In genomic region chr19:10226376-10227214, GRCh38 we compare ENCODE assay signal across 10 cellular contexts. TPM values are rescaled to one million over a fixed set of nuclear protein-coding genes. Genes with fewer than 3 reads are reported as not detected.
A peak's percentile ranks its signal among the peaks of the same experiment; 100 is the strongest.
DNase-seq lines count a peak whose midpoint lies in the region; ATAC-seq, FAIRE-seq and TF ChIP-seq lines count a peak whose summit lies in the region.
"Had no signal": no experiment of that assay in that cellular context is flagged by ENCODE, and none has a peak within 500 bp of the region (broad histone marks: within the 10 kb centered on the region; RNA-seq: fewer than 3 reads in every experiment).

No MANE protein-coding gene starts in this region.

- H2AK5ac ChIP-seq in H1 (ENCODE audit: low read depth, low read length), result peak overlapping the region; percentile 82; the same call in 1 of the 2 replicates

- no peak for ATAC-seq in HG03521 (IDR thresholded peaks at IDR 0.05; ENCODE audit: unreplicated experiment)
- ATAC-seq in HG02870 (IDR thresholded peaks at IDR 0.05; ENCODE audit: unreplicated experiment), result no peak

- no peak overlapping the region for H4K8ac ChIP-seq in H1 (ENCODE audit: extremely low read depth, insufficient read depth, low read length)

- no peak overlapping the region for H3K14ac ChIP-seq in H1 (ENCODE audit: insufficient read length)

- H2BK15ac ChIP-seq in H1 (ENCODE audit: low read length), result no peak overlapping the region

- H3K36me3 Mint-ChIP-seq in mesothelial cell of epicardium, result peaks cover 12% of the 10 kb centered on the region

- H3K79me2 ChIP-seq in OCI-LY3 (ENCODE audit: low read length), result peaks cover 36% of the 10 kb centered on the region
- peaks cover 0 to 16% of the 10 kb centered on the region in 2 experiments; a peak in 2 of 4 replicates for H3K79me2 ChIP-seq in H1 (ENCODE audit: control insufficient read depth in 1 of 2, insufficient read depth in 2 of 2, low read length in 2 of 2)

- H3K36me3 ChIP-seq in OCI-LY3 (replicated peaks; ENCODE audit: low read depth, low read length) (peaks cover 13% of the 10 kb centered on the region), H1 (ENCODE audit: control insufficient read depth in 2 of 4, insufficient read depth in 4 of 4, low read length in 3 of 4) (peaks cover 0 to 3% (median under 1%) of the 10 kb centered on the region in 4 experiments; a peak in 3 of 8 replicates), tibial nerve (peaks cover 0 to 27% (median 0%) of the 10 kb centered on the region in 3 donors)

- peaks cover 28% of the 10 kb centered on the region for H3K4me1 ChIP-seq in OCI-LY3 (ENCODE audit: low read length)
- peaks cover 3 to 6% (median 3%) of the 10 kb centered on the region in 4 experiments; a peak in 4 of 7 replicates for H3K4me1 ChIP-seq in H1 (replicated peaks in 1 of 4; ENCODE audit: control insufficient read depth in 3 of 4, insufficient read depth in 4 of 4, low read length in 3 of 4)
- peaks cover 0 to 65% (median 27%) of the 10 kb centered on the region in 4 donors for H3K4me1 ChIP-seq in tibial nerve

- no peaks in the 10 kb centered on the region for H3K9me3 ChIP-seq in OCI-LY3 (ENCODE audit: insufficient read depth, low read length)
- H3K9me3 ChIP-seq in H1 (ENCODE audit: insufficient read depth in 2 of 2, low read depth in 1 of 2, low read length in 1 of 2), result no peaks in the 10 kb centered on the region
- H3K9me3 ChIP-seq in tibial nerve, result no peaks in the 10 kb centered on the region

- H3K27me3 Mint-ChIP-seq in mesothelial cell of epicardium (ENCODE audit: low read depth), result no peaks in the 10 kb centered on the region

- peak overlapping the region; percentile 19; the same call in 1 of the 2 replicates for H3K18ac ChIP-seq in H1 (ENCODE audit: extremely low read depth, low read length)

- no peak overlapping the region for H3K23ac ChIP-seq in H1 (ENCODE audit: insufficient read length)

- H2BK5ac ChIP-seq in H1 (ENCODE audit: low read depth, low read length), result no peak overlapping the region; the same call in 1 of the 2 replicates

- TF ChIP-seq CTCF in OCI-LY3 (IDR thresholded peaks at IDR 0.05; ENCODE audit: low read depth, low read length) (no peak), H1 (IDR thresholded peaks at IDR 0.05; ENCODE audit: control extremely low read depth in 1 of 3, insufficient read depth in 1 of 3, low read depth in 1 of 3, low read length in 3 of 3) (no peak), mesothelial cell of epicardium (IDR thresholded peaks at IDR 0.05; ENCODE audit: unreplicated experiment) (no peak), tibial nerve (IDR thresholded peaks at IDR 0.05) (no peak)

- H3K4me3 Mint-ChIP-seq in mesothelial cell of epicardium, result peak overlapping the region; percentile 11

- H3K27me3 ChIP-seq in OCI-LY3 (ENCODE audit: low read depth, low read length) (no peaks in the 10 kb centered on the region), H1 (replicated peaks in 1 of 4; ENCODE audit: control insufficient read depth in 3 of 4, extremely low read depth in 1 of 4, insufficient read depth in 3 of 4, low read length in 3 of 4) (no peaks in the 10 kb centered on the region), tibial nerve (no peaks in the 10 kb centered on the region)

- H3K4me2 ChIP-seq in OCI-LY3 (ENCODE audit: low read length) (peak overlapping the region; percentile 9; the same call in 1 of the 2 replicates), H1 (ENCODE audit: insufficient read depth in 1 of 2, low read depth in 2 of 2, low read length in 2 of 2) (no peak overlapping the region; a peak in 1 of 4 replicates)
- H3K4me2 ChIP-seq: PC-9 had no signal

- H2BK120ac ChIP-seq in H1 (replicated peaks; ENCODE audit: low read depth, low read length), result no peak overlapping the region

- H3K27ac ChIP-seq in OCI-LY3 (ENCODE audit: low read length), result no peak overlapping the region
- H3K27ac ChIP-seq in H1 (ENCODE audit: low read depth, low read length), result peak overlapping the region; percentile 50; the same call in 1 of the 2 replicates
- H3K27ac ChIP-seq in tibial nerve, result peak overlapping the region; percentile 82 to 98 (median 90)
- H3K27ac ChIP-seq: PC-9 had no signal

- peaks cover 10% of the 10 kb centered on the region; the same call in 1 of the 2 replicates for H3K23me2 ChIP-seq in H1 (ENCODE audit: low read depth, low read length)

- H4K20me1 ChIP-seq in OCI-LY3 (ENCODE audit: insufficient read depth, low read length), result peaks cover 33% of the 10 kb centered on the region
- peaks cover 12% of the 10 kb centered on the region in 2 experiments for H4K20me1 ChIP-seq in H1 (replicated peaks in 1 of 2; ENCODE audit: control insufficient read depth in 1 of 2, insufficient read depth in 2 of 2, low read length in 2 of 2)

- no peak overlapping the region for H3K4me3 ChIP-seq in OCI-LY3 (ENCODE audit: low read length)
- H3K4me3 ChIP-seq in H1 (ENCODE audit: extremely low read depth in 1 of 4, insufficient read depth in 2 of 4, low read depth in 3 of 4, low read length in 4 of 4), result no peak overlapping the region
- peak overlapping the region; percentile 5 to 40 (median 13) for H3K4me3 ChIP-seq in tibial nerve
- H3K4me3 ChIP-seq: PC-9 had no signal

- DNase-seq in H1 (ENCODE audit: low read depth in 1 of 2, low spot score in 2 of 2) (no peak), mesothelial cell of epicardium (ENCODE audit: low spot score in 2 of 2, unreplicated experiment in 2 of 2) (peak; percentile 31 to 47), tibial nerve (ENCODE audit: low spot score in 2 of 2) (peak; percentile 72 to 80), SK-N-DZ (ENCODE audit: low spot score) (no peak)
- no peak for DNase-seq in stimulated activated CD4-positive, alpha-beta T cell treated with anti-CD3 and anti-CD28 coated beads, Interleukin-15, amount 100 ng/mL, for 24 hours

- TF ChIP-seq EP300 in H1 (IDR thresholded peaks at IDR 0.05; ENCODE audit: borderline replicate concordance in 1 of 2, low read depth in 2 of 2, low read length in 2 of 2) (no peak), tibial nerve (IDR thresholded peaks at IDR 0.05) (peak; percentile 76 to 93)

- POLR2A ChIA-PET in H1 (lab: Charles Lee; ENCODE audit: partially characterized antibody), result interaction anchor here (0.6 to 2.3 kb wide), 6 partner anchors 10 to 125 kb away, joined by 3 to 6 read pairs (median 4); partner anchors contain the start of gene DNMT1

- no peak overlapping the region for H4K5ac ChIP-seq in H1 (ENCODE audit: insufficient read length, low read depth, low read length)

- WGBS in H1 (ENCODE audit: extremely low coverage in 1 of 2, insufficient coverage in 1 of 2, insufficient read length in 1 of 2, insufficient replicate concordance in 2 of 2, low coverage in 1 of 2, low lambda C conversion rate in 2 of 2, missing lambda C conversion rate in 1 of 2), 2 experiments, result 89% methylated on average over 11 of the region's 17 CpGs; no CpG with 5 or more reads in 1 of the 2 experiments
- WGBS in tibial nerve, 2 donors, result 15 to 28% methylated on average over 13 to 15 of the region's 17 CpGs

- no peak overlapping the region for H4K91ac ChIP-seq in H1 (replicated peaks; ENCODE audit: insufficient read length, low read length)

- H3K9me3 Mint-ChIP-seq in mesothelial cell of epicardium, result no peaks in the 10 kb centered on the region

- peak overlapping the region; percentile 95 for H3K27ac Mint-ChIP-seq in mesothelial cell of epicardium

- no peak overlapping the region for H2BK20ac ChIP-seq in H1 (ENCODE audit: low read length)

- H2AFZ ChIP-seq in OCI-LY3 (ENCODE audit: low read depth, low read length) (no peak overlapping the region), H1 (ENCODE audit: low read length) (no peak overlapping the region)
- H2AFZ ChIP-seq: PC-9 had no signal

- FAIRE-seq in H1 (lab: Jason Lieb, UNC), result no peak
- FAIRE-seq: frontal cortex had no signal

- no peak overlapping the region for H3K4ac ChIP-seq in H1 (replicated peaks; ENCODE audit: insufficient read length, low read depth, low read length)

- no peak for TF ChIP-seq POLR2A in H1 (IDR thresholded peaks at IDR 0.05; ENCODE audit: control extremely low read depth in 1 of 2, low read depth in 2 of 2, low read length in 2 of 2)
- TF ChIP-seq POLR2A in tibial nerve (IDR thresholded peaks at IDR 0.05), result no peak

- H2BK12ac ChIP-seq in H1 (ENCODE audit: low read depth, low read length), result no peak overlapping the region

- H3K56ac ChIP-seq in H1 (replicated peaks; ENCODE audit: insufficient read length, low read depth, low read length), result no peak overlapping the region

- CTCF ChIA-PET in H1 (lab: Charles Lee; ENCODE audit: partially characterized antibody), result interaction anchor here (0.5 to 6.4 kb wide), 11 partner anchors 10 to 1644 kb away, joined by 3 to 59 read pairs (median 3); partner anchors contain the start of gene MRPL4

- peaks cover 16% of the 10 kb centered on the region for H3K4me1 Mint-ChIP-seq in mesothelial cell of epicardium

- H3K9ac ChIP-seq in OCI-LY3 (ENCODE audit: low read length) (no peak overlapping the region), H1 (replicated peaks in 1 of 4; ENCODE audit: extremely low read depth in 1 of 4, low read depth in 3 of 4, low read length in 3 of 4) (peak overlapping the region in 1 of 4 experiments; percentile 18; a peak in 1 of 7 replicates)

- H3K79me1 ChIP-seq in H1 (ENCODE audit: low read depth, low read length), result peaks cover 11% of the 10 kb centered on the region

- no peak for TF ChIP-seq RAD21 in H1 (IDR thresholded peaks at IDR 0.05 in 1 of 2, conservative IDR thresholded peaks at IDR 0.05 in 1 of 2; ENCODE audit: low read depth in 2 of 2, low read length in 2 of 2)

RNA-seq across cellular contexts. Expression of gene S1PR2, which starts 4.5 kb away (rescaled TPM):
- 18.7 and 19.4 TPM in 2 replicates for total RNA-seq in H1 (2021; fragmentation: NEBNext Ultra II Directional; extraction: Animal tissue kit (Norgen Biotek cat#: 25700))
- 16.2 and 17.5 TPM in 2 replicates for polyA plus RNA-seq in H1 (2011; rRNA removed)
- 10.4 TPM for polyA plus RNA-seq in H1 (2011; cell fraction: cytosol; rRNA removed)
- polyA plus RNA-seq in H1 (2011; cell fraction: nucleus; rRNA removed), result 8.7 TPM
- polyA plus RNA-seq in H1 (2012, experiment 1 of 2), result 7.0 to 10.5 TPM (median 9.3 TPM) in 4 replicates
- polyA plus RNA-seq in H1 (2012, experiment 2 of 2), result 7.1 TPM
- polyA plus RNA-seq in H1 (2013, experiment 1 of 2), result 12.6 TPM
- 15.2 TPM for polyA plus RNA-seq in H1 (2013, experiment 2 of 2)
- 32.0 and 38.5 TPM in 2 replicates for polyA minus RNA-seq in H1 (2011; rRNA and poly(A)+ RNA removed)
- 22.8 TPM for polyA minus RNA-seq in H1 (2011; cell fraction: cytosol; rRNA and poly(A)+ RNA removed)
- polyA minus RNA-seq in H1 (2011; cell fraction: nucleus; rRNA and poly(A)+ RNA removed), result 10.4 TPM
- 34.6 to 36.9 TPM (median 34.9 TPM) in 3 replicates for total RNA-seq in mesothelial cell of epicardium
- 10 to 100 TPM; 11.6 to 13.3 (median 12.2) TPM for total RNA-seq in tibial nerve
- polyA plus RNA-seq in SK-N-DZ (2014; cell fraction: cytosol; rRNA removed), result 6.4 and 6.8 TPM in 2 replicates
- 1.7 and 2.3 TPM in 2 replicates for polyA plus RNA-seq in SK-N-DZ (2014; cell fraction: nucleus; rRNA removed)

RNA-seq across cellular contexts. Expression of gene MRPL4, which starts 25.4 kb away (rescaled TPM):
- total RNA-seq in H1 (2021; fragmentation: NEBNext Ultra II Directional; extraction: Animal tissue kit (Norgen Biotek cat#: 25700)), result 82.3 and 90.7 TPM in 2 replicates
- polyA plus RNA-seq in H1 (2011; rRNA removed), result 187 and 282 TPM in 2 replicates
- polyA plus RNA-seq in H1 (2011; cell fraction: cytosol; rRNA removed), result 114 TPM
- polyA plus RNA-seq in H1 (2011; cell fraction: nucleus; rRNA removed), result 147 TPM
- 52.4 to 94.1 TPM (median 90.4 TPM) in 4 replicates for polyA plus RNA-seq in H1 (2012, experiment 1 of 2)
- polyA plus RNA-seq in H1 (2012, experiment 2 of 2), result 93.0 TPM
- polyA plus RNA-seq in H1 (2013, experiment 1 of 2), result 71.0 TPM
- polyA plus RNA-seq in H1 (2013, experiment 2 of 2), result 66.3 TPM
- polyA minus RNA-seq in H1 (2011; rRNA and poly(A)+ RNA removed), result 18.3 and 19.8 TPM in 2 replicates
- 38.4 TPM for polyA minus RNA-seq in H1 (2011; cell fraction: cytosol; rRNA and poly(A)+ RNA removed)
- polyA minus RNA-seq in H1 (2011; cell fraction: nucleus; rRNA and poly(A)+ RNA removed), result 34.5 TPM
- total RNA-seq in mesothelial cell of epicardium, result 54.1 to 57.4 TPM (median 54.4 TPM) in 3 replicates
- total RNA-seq in tibial nerve, result 10 to 100 TPM; 37.9 to 83.1 (median 47.8) TPM
- 112 and 129 TPM in 2 replicates for polyA plus RNA-seq in SK-N-DZ (2014; cell fraction: cytosol; rRNA removed)
- polyA plus RNA-seq in SK-N-DZ (2014; cell fraction: nucleus; rRNA removed), result 104 and 119 TPM in 2 replicates

RNA-seq across cellular contexts. Expression of gene DNMT1, which starts 31.8 kb away (rescaled TPM):
- 208 and 210 TPM in 2 replicates for total RNA-seq in H1 (2021; fragmentation: NEBNext Ultra II Directional; extraction: Animal tissue kit (Norgen Biotek cat#: 25700))
- 101 and 121 TPM in 2 replicates for polyA plus RNA-seq in H1 (2011; rRNA removed)
- 79.7 TPM for polyA plus RNA-seq in H1 (2011; cell fraction: cytosol; rRNA removed)
- polyA plus RNA-seq in H1 (2011; cell fraction: nucleus; rRNA removed), result 295 TPM
- 179 to 246 TPM (median 190 TPM) in 4 replicates for polyA plus RNA-seq in H1 (2012, experiment 1 of 2)
- 57.7 TPM for polyA plus RNA-seq in H1 (2012, experiment 2 of 2)
- polyA plus RNA-seq in H1 (2013, experiment 1 of 2), result 165 TPM
- polyA plus RNA-seq in H1 (2013, experiment 2 of 2), result 148 TPM
- polyA minus RNA-seq in H1 (2011; rRNA and poly(A)+ RNA removed), result 129 and 138 TPM in 2 replicates
- 111 TPM for polyA minus RNA-seq in H1 (2011; cell fraction: cytosol; rRNA and poly(A)+ RNA removed)
- 124 TPM for polyA minus RNA-seq in H1 (2011; cell fraction: nucleus; rRNA and poly(A)+ RNA removed)
- total RNA-seq in mesothelial cell of epicardium (110 to 115 TPM (median 112 TPM) in 3 replicates), tibial nerve (10 to 100 TPM; 48.2 to 72.9 (median 55.2) TPM)
- 125 and 137 TPM in 2 replicates for polyA plus RNA-seq in SK-N-DZ (2014; cell fraction: cytosol; rRNA removed)
- polyA plus RNA-seq in SK-N-DZ (2014; cell fraction: nucleus; rRNA removed), result 401 and 420 TPM in 2 replicates

RNA-seq across cellular contexts. Expression of gene ICAM1, which starts 44.3 kb away (rescaled TPM):
- 3.8 and 4.0 TPM in 2 replicates for total RNA-seq in H1 (2021; fragmentation: NEBNext Ultra II Directional; extraction: Animal tissue kit (Norgen Biotek cat#: 25700))
- 5.2 and 9.4 TPM in 2 replicates for polyA plus RNA-seq in H1 (2011; rRNA removed)
- polyA plus RNA-seq in H1 (2011; cell fraction: cytosol; rRNA removed), result 4.1 TPM
- 5.3 TPM for polyA plus RNA-seq in H1 (2011; cell fraction: nucleus; rRNA removed)
- polyA plus RNA-seq in H1 (2012, experiment 1 of 2), result 4.7 to 8.7 TPM (median 6.5 TPM) in 4 replicates
- polyA plus RNA-seq in H1 (2012, experiment 2 of 2), result 4.1 TPM
- polyA plus RNA-seq in H1 (2013, experiment 1 of 2), result 12.4 TPM
- 10.8 TPM for polyA plus RNA-seq in H1 (2013, experiment 2 of 2)
- 5.7 and 9.7 TPM in 2 replicates for polyA minus RNA-seq in H1 (2011; rRNA and poly(A)+ RNA removed)
- 8.4 TPM for polyA minus RNA-seq in H1 (2011; cell fraction: cytosol; rRNA and poly(A)+ RNA removed)
- 3.0 TPM for polyA minus RNA-seq in H1 (2011; cell fraction: nucleus; rRNA and poly(A)+ RNA removed)
- 9.0 to 11.6 TPM (median 9.6 TPM) in 3 replicates for total RNA-seq in mesothelial cell of epicardium
- 10 to 100 TPM; 14.7 to 50.1 (median 43.1) TPM for total RNA-seq in tibial nerve
- polyA plus RNA-seq in SK-N-DZ (2014; cell fraction: cytosol; rRNA removed), result 0.16 TPM in 1 of 2 replicates, not detected in the other
- not detected in 2 replicates for polyA plus RNA-seq in SK-N-DZ (2014; cell fraction: nucleus; rRNA removed)

Comparison
In these comparisons a context has a peak if more than half of its experiments do, and no peak if none do; other contexts are left out.
1. H3K4me3 ChIP-seq: peak in tibial nerve (4 of 4); none in OCI-LY3 (single experiment) and H1 (0 of 4).
2. DNase-seq: peak in mesothelial cell of epicardium (2 of 2) and tibial nerve (2 of 2); none in H1 (0 of 2), stimulated activated CD4-positive, alpha-beta T cell treated with anti-CD3 and anti-CD28 coated beads, Interleukin-15, amount 100 ng/mL, for 24 hours (single experiment) and SK-N-DZ (single experiment).